ENCODE assay signal across 1 cellular context in the genomic region with DNA sequence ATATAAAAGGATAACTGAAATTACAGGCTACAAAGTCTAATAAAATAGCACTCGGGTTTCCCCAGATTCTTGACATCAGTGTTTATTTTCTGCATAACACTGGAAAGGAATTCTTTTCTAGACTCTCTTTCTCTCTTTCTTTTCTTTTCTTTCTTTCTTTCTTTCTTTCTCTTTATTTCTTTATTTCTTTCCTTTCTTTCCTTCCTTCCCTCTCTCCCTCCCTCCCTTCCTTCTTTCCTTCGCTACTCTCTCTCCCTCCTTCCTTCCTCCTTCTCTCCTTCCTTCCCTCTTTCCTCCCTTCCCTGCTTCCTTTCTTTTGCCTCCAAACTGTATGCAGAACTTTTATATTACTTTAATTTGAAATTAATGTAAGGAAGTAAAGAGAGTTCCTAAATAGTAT.
TF ChIP-seq lines count a peak whose summit lies in the region.

No MANE protein-coding gene starts in this region.

TF ChIP-seq in HepG2, 621 proteins besides CTCF, POLR2A, EP300 and RAD21 (continued from another document):
- TF ChIP-seq, protein P1, sequence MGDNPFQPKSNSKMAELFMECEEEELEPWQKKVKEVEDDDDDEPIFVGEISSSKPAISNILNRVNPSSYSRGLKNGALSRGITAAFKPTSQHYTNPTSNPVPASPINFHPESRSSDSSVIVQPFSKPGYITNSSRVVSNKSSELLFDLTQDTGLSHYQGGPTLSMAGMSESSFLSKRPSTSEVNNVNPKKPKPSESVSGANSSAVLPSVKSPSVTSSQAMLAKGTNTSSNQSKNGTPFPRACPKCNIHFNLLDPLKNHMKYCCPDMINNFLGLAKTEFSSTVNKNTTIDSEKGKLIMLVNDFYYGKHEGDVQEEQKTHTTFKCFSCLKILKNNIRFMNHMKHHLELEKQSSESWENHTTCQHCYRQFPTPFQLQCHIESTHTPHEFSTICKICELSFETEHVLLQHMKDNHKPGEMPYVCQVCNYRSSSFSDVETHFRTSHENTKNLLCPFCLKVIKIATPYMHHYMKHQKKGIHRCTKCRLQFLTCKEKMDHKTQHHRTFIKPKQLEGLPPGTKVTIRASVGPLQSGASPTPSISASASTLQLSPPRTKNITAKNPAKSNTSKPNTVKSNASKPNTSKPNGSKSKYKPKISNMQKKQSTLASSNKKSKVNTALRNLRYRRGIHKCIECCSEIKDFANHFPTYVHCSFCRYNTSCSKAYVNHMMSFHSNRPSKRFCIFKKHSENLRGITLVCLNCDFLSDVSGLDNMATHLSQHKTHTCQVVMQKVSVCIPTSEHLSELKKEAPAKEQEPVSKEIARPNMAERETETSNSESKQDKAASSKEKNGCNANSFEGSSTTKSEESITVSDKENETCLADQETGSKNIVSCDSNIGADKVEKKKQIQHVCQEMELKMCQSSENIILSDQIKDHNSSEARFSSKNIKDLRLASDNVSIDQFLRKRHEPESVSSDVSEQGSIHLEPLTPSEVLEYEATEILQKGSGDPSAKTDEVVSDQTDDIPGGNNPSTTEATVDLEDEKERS (CRISPR knock-in tag; IDR thresholded peaks at IDR 0.05): no peak
- TF ChIP-seq U2AF2 (IDR thresholded peaks at IDR 0.05; ENCODE audit: low read depth, low read length): 0 out of 2 replicates have a peak, but pooled peaks have one; percentile 35
- TF ChIP-seq, protein P2, sequence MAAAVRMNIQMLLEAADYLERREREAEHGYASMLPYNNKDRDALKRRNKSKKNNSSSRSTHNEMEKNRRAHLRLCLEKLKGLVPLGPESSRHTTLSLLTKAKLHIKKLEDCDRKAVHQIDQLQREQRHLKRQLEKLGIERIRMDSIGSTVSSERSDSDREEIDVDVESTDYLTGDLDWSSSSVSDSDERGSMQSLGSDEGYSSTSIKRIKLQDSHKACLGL (CRISPR knock-in tag; IDR thresholded peaks at IDR 0.05): no peak
